Comparison of ENCODE assay signal across 10 cellular contexts in genomic region chr20:34311118-34312023, GRCh38. TPM values are rescaled to one million over a fixed set of nuclear protein-coding genes. Genes with fewer than 3 reads are reported as not detected.
DNase-seq lines count a peak whose midpoint lies in the region; ATAC-seq and TF ChIP-seq lines count a peak whose summit lies in the region.
"Had no signal": no experiment of that assay in that cellular context is flagged by ENCODE, and none has a peak within 500 bp of the region (broad histone marks: within the 10 kb centered on the region; RNA-seq: fewer than 3 reads in every experiment).

No MANE protein-coding gene starts in this region.

- H3K27ac ChIP-seq in PC-3 (ENCODE audit: low read length) (no peak overlapping the region), Karpas-422 (ENCODE audit: low read length) (no peak overlapping the region)
- H3K27ac ChIP-seq: neutrophil had no signal

- ATAC-seq in PC-3 (no peak), left ventricle myocardium superior (peak; percentile 20), HG02623 (IDR thresholded peaks at IDR 0.05; ENCODE audit: unreplicated experiment) (no peak)

- H2AFZ ChIP-seq in PC-3 (ENCODE audit: low read length) (peak overlapping the region; percentile 72), Karpas-422 (ENCODE audit: low read length) (no peak overlapping the region)

- H4K20me1 ChIP-seq in PC-3 (ENCODE audit: low read length) (no peaks in the 10 kb centered on the region), Karpas-422 (ENCODE audit: insufficient read depth, low read depth, low read length) (no peaks in the 10 kb centered on the region)

- DNase-seq in PC-3, result no peak
- no peak for DNase-seq in left ventricle myocardium superior
- DNase-seq in retinal pigment epithelial cell (ENCODE audit: low read depth), result no peak
- DNase-seq in NOMO-1 (lab: John Stamatoyannopoulos, UW; ENCODE audit: unreplicated experiment in 2 of 2), result no peak
- no peak for DNase-seq in NCI-H1092 (lab: John Stamatoyannopoulos, UW)
- no peak for DNase-seq in Karpas-422
- DNase-seq: NCI-H2107 had no signal

- H3K36me3 ChIP-seq in PC-3 (ENCODE audit: low read depth, low read length) (no peaks in the 10 kb centered on the region), Karpas-422 (ENCODE audit: insufficient read depth, low read length) (no peaks in the 10 kb centered on the region)
- H3K36me3 ChIP-seq: neutrophil had no signal

- no peaks in the 10 kb centered on the region for H3F3A ChIP-seq in PC-3 (ENCODE audit: low read length, unreplicated experiment)

- peak overlapping the region; percentile 77 for H3K4me2 ChIP-seq in PC-3 (ENCODE audit: low read length)
- H3K4me2 ChIP-seq in Karpas-422 (ENCODE audit: low read depth, low read length, poor library complexity, severe bottlenecking), result no peak overlapping the region

- H3K79me2 ChIP-seq in PC-3 (ENCODE audit: low read length) (no peaks in the 10 kb centered on the region), Karpas-422 (ENCODE audit: low read length) (no peaks in the 10 kb centered on the region)

- POLR2A ChIA-PET in PC-3 (lab: Charles Lee; ENCODE audit: unreplicated experiment), result interaction anchor here (0.5 to 1.1 kb wide), 2 partner anchors 51 to 56 kb away, joined by 4 read pairs; partner anchors contain the start of gene ITCH

- no peaks in the 10 kb centered on the region for H3K27me3 ChIP-seq in PC-3 (ENCODE audit: low read length)
- H3K27me3 ChIP-seq in Karpas-422 (ENCODE audit: low read length), result no peaks in the 10 kb centered on the region

- intact Hi-C loops in PC-3 (cut with micrococcal nuclease), result loop anchor here (1.0 kb wide), 3 partner anchors 101 to 212 kb away; no protein-coding TSS in a partner anchor
- intact Hi-C loops in left ventricle myocardium superior (cut with micrococcal nuclease), result loop anchor here (10.0 kb wide), 1 partner anchor 153 kb away; no protein-coding TSS in a partner anchor

- CTCF ChIA-PET in PC-3 (lab: Charles Lee), result interaction anchor here (0.5 to 1.7 kb wide), 5 partner anchors 24 to 211 kb away, joined by 4 to 18 read pairs (median 6); no protein-coding TSS in a partner anchor

- no TSS peak for BruUV-seq in PC-3 (replicated peaks; lab: Mats Ljungman, UMichigan)

- H3K9me3 ChIP-seq in PC-3 (ENCODE audit: low read length), result no peaks in the 10 kb centered on the region
- no peaks in the 10 kb centered on the region for H3K9me3 ChIP-seq in Karpas-422 (ENCODE audit: low read length)
- H3K9me3 ChIP-seq: neutrophil had no signal

- H3K4me3 ChIP-seq in GM12875 (ENCODE audit: low read depth, low read length) (no peak overlapping the region), PC-3 (ENCODE audit: low read length) (peak overlapping the region; percentile 56), retinal pigment epithelial cell (ENCODE audit: low read length) (peak overlapping the region; percentile 16), Karpas-422 (ENCODE audit: low read length) (no peak overlapping the region)

- TF ChIP-seq CTCF in GM12875 (IDR thresholded peaks at IDR 0.05; ENCODE audit: borderline replicate concordance, insufficient read depth, low read depth, low read length) (0 out of 2 replicates have a peak, but pooled peaks have one; percentile 9), PC-3 (conservative IDR thresholded peaks at IDR 0.05; ENCODE audit: low read depth, low read length) (peak; percentile 30; the same call in 1 of the 2 replicates), retinal pigment epithelial cell (conservative IDR thresholded peaks at IDR 0.05; ENCODE audit: low read depth, low read length) (peak; percentile 25)

- H3K9me2 ChIP-seq in PC-3 (replicated peaks; ENCODE audit: low read length), result no peaks in the 10 kb centered on the region
- H3K9me2 ChIP-seq in Karpas-422 (replicated peaks; ENCODE audit: insufficient read depth, low read length), result no peaks in the 10 kb centered on the region

- H3K9ac ChIP-seq in PC-3 (ENCODE audit: low read length), result no peak overlapping the region
- no peak overlapping the region for H3K9ac ChIP-seq in Karpas-422 (ENCODE audit: low read length)

- peaks cover 46% of the 10 kb centered on the region for H3K4me1 ChIP-seq in PC-3 (ENCODE audit: insufficient read depth, low read length)
- peaks cover 4% of the 10 kb centered on the region; the same call in 1 of the 2 replicates for H3K4me1 ChIP-seq in Karpas-422 (ENCODE audit: low read length)

RNA-seq across cellular contexts. Expression of gene AHCY, which starts 8.2 kb away (rescaled TPM):
- total RNA-seq in PC-3 (2014; rRNA removed), result 265 and 267 TPM in 2 replicates
- total RNA-seq in left ventricle myocardium superior, result 60.2 TPM
- total RNA-seq in Karpas-422 (2014; rRNA removed; shearing (Covaris generic); ENCODE audit: low replicate concordance), result 191 and 277 TPM in 2 replicates

RNA-seq across cellular contexts. Expression of gene ITCH, which starts 51.7 kb away (rescaled TPM):
- total RNA-seq in PC-3 (2014; rRNA removed), result 49.4 and 54.8 TPM in 2 replicates
- total RNA-seq in left ventricle myocardium superior, result 39.5 TPM
- total RNA-seq in Karpas-422 (2014; rRNA removed; shearing (Covaris generic); ENCODE audit: low replicate concordance), result 38.7 and 54.8 TPM in 2 replicates

Comparison
In these comparisons a context has a peak if more than half of its experiments do, and no peak if none do; other contexts are left out.
1. H3K4me3 ChIP-seq: peak in PC-3 (single experiment) and retinal pigment epithelial cell (single experiment); none in GM12875 (single experiment) and Karpas-422 (single experiment).
2. Peak in every context shown above with its lines, with median percentiles within 50 percentile points of each other: CTCF ChIP-seq.